ENCODE assay signal across 1 cellular context in genomic region chr18:12948055-12948804, GRCh38.
A peak's percentile ranks its signal among the peaks of the same experiment; 100 is the strongest.
TF ChIP-seq lines count a peak whose summit lies in the region.

No MANE protein-coding gene starts in this region.

TF ChIP-seq in HepG2, 621 proteins besides CTCF, POLR2A, EP300 and RAD21 (continued from another document and continues in another):
- TF ChIP-seq, protein P1, sequence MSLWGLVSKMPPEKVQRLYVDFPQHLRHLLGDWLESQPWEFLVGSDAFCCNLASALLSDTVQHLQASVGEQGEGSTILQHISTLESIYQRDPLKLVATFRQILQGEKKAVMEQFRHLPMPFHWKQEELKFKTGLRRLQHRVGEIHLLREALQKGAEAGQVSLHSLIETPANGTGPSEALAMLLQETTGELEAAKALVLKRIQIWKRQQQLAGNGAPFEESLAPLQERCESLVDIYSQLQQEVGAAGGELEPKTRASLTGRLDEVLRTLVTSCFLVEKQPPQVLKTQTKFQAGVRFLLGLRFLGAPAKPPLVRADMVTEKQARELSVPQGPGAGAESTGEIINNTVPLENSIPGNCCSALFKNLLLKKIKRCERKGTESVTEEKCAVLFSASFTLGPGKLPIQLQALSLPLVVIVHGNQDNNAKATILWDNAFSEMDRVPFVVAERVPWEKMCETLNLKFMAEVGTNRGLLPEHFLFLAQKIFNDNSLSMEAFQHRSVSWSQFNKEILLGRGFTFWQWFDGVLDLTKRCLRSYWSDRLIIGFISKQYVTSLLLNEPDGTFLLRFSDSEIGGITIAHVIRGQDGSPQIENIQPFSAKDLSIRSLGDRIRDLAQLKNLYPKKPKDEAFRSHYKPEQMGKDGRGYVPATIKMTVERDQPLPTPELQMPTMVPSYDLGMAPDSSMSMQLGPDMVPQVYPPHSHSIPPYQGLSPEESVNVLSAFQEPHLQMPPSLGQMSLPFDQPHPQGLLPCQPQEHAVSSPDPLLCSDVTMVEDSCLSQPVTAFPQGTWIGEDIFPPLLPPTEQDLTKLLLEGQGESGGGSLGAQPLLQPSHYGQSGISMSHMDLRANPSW (CRISPR knock-in tag; IDR thresholded peaks at IDR 0.05; ENCODE audit: borderline replicate concordance): 0 out of 2 replicates have a peak, but pooled peaks have one; percentile 57
- TF ChIP-seq PHF20 (CRISPR knock-in tag; IDR thresholded peaks at IDR 0.05): peak; percentile 62; the same call in 1 of the 2 replicates
- peak; percentile 27; the same call in 1 of the 2 replicates for TF ChIP-seq RARG (CRISPR knock-in tag; IDR thresholded peaks at IDR 0.05; ENCODE audit: low read depth)
- peak; percentile 69; the same call in 1 of the 2 replicates for TF ChIP-seq JDP2 (CRISPR knock-in tag; IDR thresholded peaks at IDR 0.05; ENCODE audit: borderline replicate concordance)
- peak; percentile 88 for TF ChIP-seq ZNF510 (CRISPR knock-in tag; IDR thresholded peaks at IDR 0.05; ENCODE audit: low read depth)
- TF ChIP-seq ETV5 (CRISPR knock-in tag; IDR thresholded peaks at IDR 0.05; ENCODE audit: borderline replicate concordance): peak; percentile 85
- TF ChIP-seq, protein P2, sequence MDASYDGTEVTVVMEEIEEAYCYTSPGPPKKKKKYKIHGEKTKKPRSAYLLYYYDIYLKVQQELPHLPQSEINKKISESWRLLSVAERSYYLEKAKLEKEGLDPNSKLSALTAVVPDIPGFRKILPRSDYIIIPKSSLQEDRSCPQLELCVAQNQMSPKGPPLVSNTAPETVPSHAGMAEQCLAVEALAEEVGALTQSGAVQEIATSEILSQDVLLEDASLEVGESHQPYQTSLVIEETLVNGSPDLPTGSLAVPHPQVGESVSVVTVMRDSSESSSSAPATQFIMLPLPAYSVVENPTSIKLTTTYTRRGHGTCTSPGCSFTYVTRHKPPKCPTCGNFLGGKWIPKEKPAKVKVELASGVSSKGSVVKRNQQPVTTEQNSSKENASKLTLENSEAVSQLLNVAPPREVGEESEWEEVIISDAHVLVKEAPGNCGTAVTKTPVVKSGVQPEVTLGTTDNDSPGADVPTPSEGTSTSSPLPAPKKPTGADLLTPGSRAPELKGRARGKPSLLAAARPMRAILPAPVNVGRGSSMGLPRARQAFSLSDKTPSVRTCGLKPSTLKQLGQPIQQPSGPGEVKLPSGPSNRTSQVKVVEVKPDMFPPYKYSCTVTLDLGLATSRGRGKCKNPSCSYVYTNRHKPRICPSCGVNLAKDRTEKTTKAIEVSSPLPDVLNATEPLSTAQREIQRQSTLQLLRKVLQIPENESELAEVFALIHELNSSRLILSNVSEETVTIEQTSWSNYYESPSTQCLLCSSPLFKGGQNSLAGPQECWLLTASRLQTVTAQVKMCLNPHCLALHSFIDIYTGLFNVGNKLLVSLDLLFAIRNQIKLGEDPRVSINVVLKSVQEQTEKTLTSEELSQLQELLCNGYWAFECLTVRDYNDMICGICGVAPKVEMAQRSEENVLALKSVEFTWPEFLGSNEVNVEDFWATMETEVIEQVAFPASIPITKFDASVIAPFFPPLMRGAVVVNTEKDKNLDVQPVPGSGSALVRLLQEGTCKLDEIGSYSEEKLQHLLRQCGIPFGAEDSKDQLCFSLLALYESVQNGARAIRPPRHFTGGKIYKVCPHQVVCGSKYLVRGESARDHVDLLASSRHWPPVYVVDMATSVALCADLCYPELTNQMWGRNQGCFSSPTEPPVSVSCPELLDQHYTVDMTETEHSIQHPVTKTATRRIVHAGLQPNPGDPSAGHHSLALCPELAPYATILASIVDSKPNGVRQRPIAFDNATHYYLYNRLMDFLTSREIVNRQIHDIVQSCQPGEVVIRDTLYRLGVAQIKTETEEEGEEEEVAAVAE (CRISPR knock-in tag; IDR thresholded peaks at IDR 0.05; ENCODE audit: borderline replicate concordance): 0 out of 2 replicates have a peak, but pooled peaks have one; percentile 9
- TF ChIP-seq, protein P3, sequence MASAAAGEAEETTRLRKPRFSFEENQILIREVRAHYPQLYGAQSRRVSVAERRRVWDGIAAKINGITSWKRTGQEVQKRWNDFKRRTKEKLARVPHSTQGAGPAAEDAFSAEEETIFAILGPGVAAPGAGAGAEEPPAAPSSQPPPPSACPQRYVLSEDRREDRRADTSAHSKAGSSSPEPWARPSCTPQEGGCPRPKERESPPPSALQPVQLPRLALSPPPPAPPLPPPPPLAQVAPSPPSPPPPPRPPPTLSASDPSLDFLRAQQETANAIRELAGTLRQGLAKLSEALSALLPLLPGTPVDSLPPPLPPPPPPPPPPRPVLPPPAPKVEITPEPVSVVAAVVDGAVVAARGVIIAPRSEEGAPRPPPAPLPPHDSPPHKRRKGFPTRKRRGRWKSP (CRISPR knock-in tag; IDR thresholded peaks at IDR 0.05): peak; percentile 79
- no peak for TF ChIP-seq ZNF609 (CRISPR knock-in tag; IDR thresholded peaks at IDR 0.05; ENCODE audit: borderline replicate concordance)
- peak; percentile 94 for TF ChIP-seq HOXA9 (CRISPR knock-in tag; IDR thresholded peaks at IDR 0.05; ENCODE audit: borderline replicate concordance)
- 0 out of 2 replicates have a peak, but pooled peaks have one; percentile 66 for TF ChIP-seq GPN1 (CRISPR knock-in tag; IDR thresholded peaks at IDR 0.05; ENCODE audit: borderline replicate concordance)
- peak; percentile 25; the same call in 1 of the 2 replicates for TF ChIP-seq NFE2L1 (CRISPR knock-in tag; IDR thresholded peaks at IDR 0.05; ENCODE audit: borderline replicate concordance)
- no peak for TF ChIP-seq FOXP1 (IDR thresholded peaks at IDR 0.05)
- no peak for TF ChIP-seq FOXP1 (CRISPR knock-in tag; IDR thresholded peaks at IDR 0.05)
- TF ChIP-seq, protein P4, sequence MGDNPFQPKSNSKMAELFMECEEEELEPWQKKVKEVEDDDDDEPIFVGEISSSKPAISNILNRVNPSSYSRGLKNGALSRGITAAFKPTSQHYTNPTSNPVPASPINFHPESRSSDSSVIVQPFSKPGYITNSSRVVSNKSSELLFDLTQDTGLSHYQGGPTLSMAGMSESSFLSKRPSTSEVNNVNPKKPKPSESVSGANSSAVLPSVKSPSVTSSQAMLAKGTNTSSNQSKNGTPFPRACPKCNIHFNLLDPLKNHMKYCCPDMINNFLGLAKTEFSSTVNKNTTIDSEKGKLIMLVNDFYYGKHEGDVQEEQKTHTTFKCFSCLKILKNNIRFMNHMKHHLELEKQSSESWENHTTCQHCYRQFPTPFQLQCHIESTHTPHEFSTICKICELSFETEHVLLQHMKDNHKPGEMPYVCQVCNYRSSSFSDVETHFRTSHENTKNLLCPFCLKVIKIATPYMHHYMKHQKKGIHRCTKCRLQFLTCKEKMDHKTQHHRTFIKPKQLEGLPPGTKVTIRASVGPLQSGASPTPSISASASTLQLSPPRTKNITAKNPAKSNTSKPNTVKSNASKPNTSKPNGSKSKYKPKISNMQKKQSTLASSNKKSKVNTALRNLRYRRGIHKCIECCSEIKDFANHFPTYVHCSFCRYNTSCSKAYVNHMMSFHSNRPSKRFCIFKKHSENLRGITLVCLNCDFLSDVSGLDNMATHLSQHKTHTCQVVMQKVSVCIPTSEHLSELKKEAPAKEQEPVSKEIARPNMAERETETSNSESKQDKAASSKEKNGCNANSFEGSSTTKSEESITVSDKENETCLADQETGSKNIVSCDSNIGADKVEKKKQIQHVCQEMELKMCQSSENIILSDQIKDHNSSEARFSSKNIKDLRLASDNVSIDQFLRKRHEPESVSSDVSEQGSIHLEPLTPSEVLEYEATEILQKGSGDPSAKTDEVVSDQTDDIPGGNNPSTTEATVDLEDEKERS (CRISPR knock-in tag; IDR thresholded peaks at IDR 0.05): peak; percentile 27; the same call in 1 of the 2 replicates
- TF ChIP-seq CEBPG (CRISPR knock-in tag; IDR thresholded peaks at IDR 0.05): no peak
- TF ChIP-seq NAIF1 (CRISPR knock-in tag; IDR thresholded peaks at IDR 0.05; ENCODE audit: borderline replicate concordance): no peak; the same call in 1 of the 2 replicates
- peak; percentile 94 for TF ChIP-seq IRX3 (CRISPR knock-in tag; IDR thresholded peaks at IDR 0.05; ENCODE audit: borderline replicate concordance, low read depth)
- peak; percentile 71; the same call in 1 of the 2 replicates for TF ChIP-seq SMYD3 (CRISPR knock-in tag; IDR thresholded peaks at IDR 0.05)
- peak; percentile 90 for TF ChIP-seq PBX3 (CRISPR knock-in tag; IDR thresholded peaks at IDR 0.05; ENCODE audit: borderline replicate concordance)
- peak; percentile 86 for TF ChIP-seq ZNF343 (CRISPR knock-in tag; IDR thresholded peaks at IDR 0.05)
- peak; percentile 13; the same call in 1 of the 2 replicates for TF ChIP-seq CREB1 (IDR thresholded peaks at IDR 0.05)
- no peak for TF ChIP-seq CREB1 (CRISPR knock-in tag; IDR thresholded peaks at IDR 0.05)
- TF ChIP-seq SIX1 (CRISPR knock-in tag; IDR thresholded peaks at IDR 0.05; ENCODE audit: borderline replicate concordance): no peak
- peak; percentile 100 for TF ChIP-seq RNF2 (conservative IDR thresholded peaks at IDR 0.05; ENCODE audit: low read depth)
- TF ChIP-seq MLX (CRISPR knock-in tag; IDR thresholded peaks at IDR 0.05): 0 out of 2 replicates have a peak, but pooled peaks have one; percentile 14
- TF ChIP-seq MAZ (IDR thresholded peaks at IDR 0.05; ENCODE audit: borderline replicate concordance, low read depth, low read length): peak; percentile 62; the same call in 1 of the 2 replicates
- peak; percentile 97 for TF ChIP-seq MAZ (CRISPR knock-in tag; IDR thresholded peaks at IDR 0.05; ENCODE audit: low read depth)
- peak; percentile 87 for TF ChIP-seq AGO2 (optimal IDR thresholded peaks at IDR 0.05; ENCODE audit: low read depth, low read length)
- TF ChIP-seq HMG20B (CRISPR knock-in tag; conservative IDR thresholded peaks at IDR 0.05): no peak
- TF ChIP-seq, protein P5, sequence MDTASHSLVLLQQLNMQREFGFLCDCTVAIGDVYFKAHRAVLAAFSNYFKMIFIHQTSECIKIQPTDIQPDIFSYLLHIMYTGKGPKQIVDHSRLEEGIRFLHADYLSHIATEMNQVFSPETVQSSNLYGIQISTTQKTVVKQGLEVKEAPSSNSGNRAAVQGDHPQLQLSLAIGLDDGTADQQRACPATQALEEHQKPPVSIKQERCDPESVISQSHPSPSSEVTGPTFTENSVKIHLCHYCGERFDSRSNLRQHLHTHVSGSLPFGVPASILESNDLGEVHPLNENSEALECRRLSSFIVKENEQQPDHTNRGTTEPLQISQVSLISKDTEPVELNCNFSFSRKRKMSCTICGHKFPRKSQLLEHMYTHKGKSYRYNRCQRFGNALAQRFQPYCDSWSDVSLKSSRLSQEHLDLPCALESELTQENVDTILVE (CRISPR knock-in tag; IDR thresholded peaks at IDR 0.05): peak; percentile 81; the same call in 1 of the 2 replicates
- no peak for TF ChIP-seq ZNF7 (CRISPR knock-in tag; IDR thresholded peaks at IDR 0.05)
- peak; percentile 99 for TF ChIP-seq ZNF790 (CRISPR knock-in tag; IDR thresholded peaks at IDR 0.05; ENCODE audit: borderline replicate concordance)
- TF ChIP-seq ZNF660 (CRISPR knock-in tag; IDR thresholded peaks at IDR 0.05; ENCODE audit: borderline replicate concordance, low read depth): no peak
- TF ChIP-seq MED13 (CRISPR knock-in tag; IDR thresholded peaks at IDR 0.05): peak; percentile 72; the same call in 1 of the 2 replicates
- no peak for TF ChIP-seq ZSCAN30 (CRISPR knock-in tag; IDR thresholded peaks at IDR 0.05)
- TF ChIP-seq, protein P6, sequence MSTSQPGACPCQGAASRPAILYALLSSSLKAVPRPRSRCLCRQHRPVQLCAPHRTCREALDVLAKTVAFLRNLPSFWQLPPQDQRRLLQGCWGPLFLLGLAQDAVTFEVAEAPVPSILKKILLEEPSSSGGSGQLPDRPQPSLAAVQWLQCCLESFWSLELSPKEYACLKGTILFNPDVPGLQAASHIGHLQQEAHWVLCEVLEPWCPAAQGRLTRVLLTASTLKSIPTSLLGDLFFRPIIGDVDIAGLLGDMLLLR (CRISPR knock-in tag; IDR thresholded peaks at IDR 0.05): peak; percentile 95
